1 cellular context compared by ENCODE assay signal in genomic region chr6:131282417-131282816, GRCh38.
TF ChIP-seq lines count a peak whose summit lies in the region.

No MANE protein-coding gene starts in this region.

TF ChIP-seq in GM23338, 12 proteins besides CTCF, POLR2A, EP300 and RAD21 (continued from another document):
- TF ChIP-seq ZNF462 (CRISPR knock-in tag; IDR thresholded peaks at IDR 0.05) (no peak), ZNF331 (CRISPR knock-in tag; IDR thresholded peaks at IDR 0.05; ENCODE audit: low read depth) (no peak), CREB1 (CRISPR knock-in tag; IDR thresholded peaks at IDR 0.05; ENCODE audit: low read depth) (no peak), ETS1 (IDR thresholded peaks at IDR 0.05) (no peak)
